Comparison of ENCODE assay signal across 14 cellular contexts in genomic region chr2:12663306-12664037, GRCh38.
"Had no signal": no experiment of that assay in that cellular context is flagged by ENCODE, and none has a peak within 500 bp of the region (broad histone marks: within the 10 kb centered on the region; RNA-seq: fewer than 3 reads in every experiment).

No MANE protein-coding gene starts in this region.

- ATAC-seq: activated CD4-positive, alpha-beta T cell treated with anti-CD3 and anti-CD28 coated beads for 36 hours; activated naive CD8-positive, alpha-beta T cell treated with anti-CD3 and anti-CD28 coated beads, Interleukin-2, amount 50 U/mL, for 24 hours; esophagus mucosa; left lung; stimulated activated memory B cell treated with anti-CD40 and anti-IgM and Interleukin-4, amounts not matched to agents 10 μg/mL and 1 μg/mL and 100 μg/mL, for 72 hours had no signal

- H3K4me2 ChIP-seq: smooth muscle cell had no signal

- H3K9me3 ChIP-seq: ovary had no signal

- DNase-seq: activated CD4-positive, alpha-beta memory T cell treated with anti-CD3 and anti-CD28 coated beads, Interleukin-2, amount 10 ng/mL, durations not matched to agents 7 days and 5 days; activated CD4-positive, alpha-beta T cell treated with anti-CD3 and anti-CD28 coated beads for 36 hours; activated naive CD4-positive, alpha-beta T cell treated with Interleukin-2 at 50 U/mL for 16 hours; activated naive CD8-positive, alpha-beta T cell treated with anti-CD3 and anti-CD28 coated beads, Interleukin-2, amount 50 U/mL, for 24 hours; endodermal cell; left lung; retina; upper lobe of left lung; WERI-Rb-1 had no signal

- H3K4me1 ChIP-seq: left lung had no signal

- H3K27me3 ChIP-seq: left lung, ovary, upper lobe of left lung had no signal

- H3K36me3 ChIP-seq: left lung, ovary, upper lobe of left lung, WERI-Rb-1 had no signal

- FAIRE-seq: islet of Langerhans had no signal

- H3K4me3 ChIP-seq: left lung, ovary, smooth muscle cell, upper lobe of left lung had no signal

- H3K27ac ChIP-seq: left lung, ovary, WERI-Rb-1 had no signal
